In the genomic region with DNA sequence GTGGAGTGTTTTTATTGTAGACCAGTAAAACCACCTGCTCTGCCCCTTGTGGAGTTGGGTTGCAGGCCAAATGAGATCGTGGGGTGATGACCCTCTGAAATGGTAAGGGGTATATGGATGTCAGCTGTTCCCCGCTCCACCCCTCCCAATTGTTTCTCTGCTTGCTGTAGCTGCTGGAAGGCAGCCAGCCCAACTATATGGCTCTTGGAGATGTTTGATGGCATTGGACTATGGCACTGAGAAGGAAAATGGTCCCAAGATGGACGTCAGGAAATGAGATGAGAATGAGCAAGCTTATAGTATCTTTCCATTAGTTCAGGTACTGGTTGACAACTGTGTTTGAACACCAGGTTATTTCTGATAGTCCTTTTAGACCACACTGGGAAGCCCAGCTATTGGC, we compare ENCODE assay signal across 17 cellular contexts.
DNase-seq lines count a peak whose midpoint lies in the region; ATAC-seq, FAIRE-seq and TF ChIP-seq lines count a peak whose summit lies in the region.
"Had no signal": no experiment of that assay in that cellular context is flagged by ENCODE, and none has a peak within 500 bp of the region (broad histone marks: within the 10 kb centered on the region; RNA-seq: fewer than 3 reads in every experiment).

No MANE protein-coding gene starts in this region.

- no peaks in the 10 kb centered on the region for H3K9me3 ChIP-seq in small intestine (ENCODE audit: control insufficient read depth, low read depth)
- H3K9me3 ChIP-seq: SJCRH30 had no signal

- H3K27ac Mint-ChIP-seq in activated naive CD4-positive, alpha-beta T cell treated with anti-CD3 and anti-CD28 coated beads, Interleukin-2, amount 50 U/mL, for 24 hours: peak overlapping the region; percentile 36
- no peak overlapping the region for H3K27ac Mint-ChIP-seq in activated naive CD4-positive, alpha-beta T cell treated with anti-CD3 and anti-CD28 coated beads, Interleukin-2, amount 10 ng/mL, durations not matched to agents 7 days and 5 days
- H3K27ac Mint-ChIP-seq in activated T-helper 17 cell treated with anti-CD3 and anti-CD28 coated beads, Interleukin-2, amount 50 U/mL, for 72 hours: peak overlapping the region; percentile 24

- H3K27ac ChIP-seq in small intestine (ENCODE audit: low read depth in 1 of 2, low read length in 1 of 2): no peak overlapping the region
- H3K27ac ChIP-seq: SJCRH30 had no signal

- no peak for DNase-seq in activated naive CD4-positive, alpha-beta T cell treated with anti-CD3 and anti-CD28 coated beads, Interleukin-2, amount 10 ng/mL, durations not matched to agents 7 days and 5 days
- DNase-seq in GM12892 (ENCODE audit: insufficient read length) (no peak), small intestine (peak; percentile 58), NCI-H82 treated with DMSO at 0.1 percent for 48 hours (lab: John Stamatoyannopoulos, UW; ENCODE audit: unreplicated experiment) (no peak)
- DNase-seq in activated CD8-positive, alpha-beta memory T cell treated with anti-CD3 and anti-CD28 coated beads, Interleukin-2, amount 50 U/mL, for 4 hours: no peak
- DNase-seq: C1 segment of cervical spinal cord; COR-L47; KG1; NCI-H1048; NCI-H2081 treated with DMSO at 0.1 percent for 48 hours; NCI-H510A treated with DMSO at 0.1 percent for 48 hours; NK-92 treated with Interleukin-12 subunit alpha and Interleukin-12 subunit beta, amount 100 ng/mL, for 24 hours; OCI-M1; SJCRH30 had no signal

- FAIRE-seq in GM12892 (lab: Jason Lieb, UNC) (peak; percentile 42), small intestine (lab: Jason Lieb, UNC) (no peak)
- FAIRE-seq: H1 had no signal

- ATAC-seq in activated T-helper 17 cell treated with anti-CD3 and anti-CD28 coated beads, Interleukin-2, amount 50 U/mL, for 72 hours (replicated peaks): no peak

- 40 to 75% (median 55%) methylated on average over 3 of the region's 3 CpGs for WGBS in small intestine, 3 donors

- H3K4me1 Mint-ChIP-seq in activated naive CD4-positive, alpha-beta T cell treated with anti-CD3 and anti-CD28 coated beads, Interleukin-2, amount 50 U/mL, for 24 hours: peaks cover 48% of the 10 kb centered on the region
- peaks cover 30% of the 10 kb centered on the region for H3K4me1 Mint-ChIP-seq in activated naive CD4-positive, alpha-beta T cell treated with anti-CD3 and anti-CD28 coated beads, Interleukin-2, amount 10 ng/mL, durations not matched to agents 7 days and 5 days
- H3K4me1 Mint-ChIP-seq in activated T-helper 17 cell treated with anti-CD3 and anti-CD28 coated beads, Interleukin-2, amount 50 U/mL, for 72 hours: peaks cover 31% of the 10 kb centered on the region

- no peak overlapping the region for H3K4me3 Mint-ChIP-seq in activated naive CD4-positive, alpha-beta T cell treated with anti-CD3 and anti-CD28 coated beads, Interleukin-2, amount 50 U/mL, for 24 hours
- no peak overlapping the region for H3K4me3 Mint-ChIP-seq in activated naive CD4-positive, alpha-beta T cell treated with anti-CD3 and anti-CD28 coated beads, Interleukin-2, amount 10 ng/mL, durations not matched to agents 7 days and 5 days
- H3K4me3 Mint-ChIP-seq in activated T-helper 17 cell treated with anti-CD3 and anti-CD28 coated beads, Interleukin-2, amount 50 U/mL, for 72 hours: no peak overlapping the region

- H3K4me3 ChIP-seq in small intestine (ENCODE audit: low read depth in 1 of 2, low read length in 2 of 2): no peak overlapping the region
- H3K4me3 ChIP-seq: SJCRH30 had no signal

- H3K27me3 Mint-ChIP-seq in activated naive CD4-positive, alpha-beta T cell treated with anti-CD3 and anti-CD28 coated beads, Interleukin-2, amount 50 U/mL, for 24 hours: no peaks in the 10 kb centered on the region
- no peaks in the 10 kb centered on the region for H3K27me3 Mint-ChIP-seq in activated naive CD4-positive, alpha-beta T cell treated with anti-CD3 and anti-CD28 coated beads, Interleukin-2, amount 10 ng/mL, durations not matched to agents 7 days and 5 days
- no peaks in the 10 kb centered on the region for H3K27me3 Mint-ChIP-seq in activated T-helper 17 cell treated with anti-CD3 and anti-CD28 coated beads, Interleukin-2, amount 50 U/mL, for 72 hours

- H3K36me3 ChIP-seq in small intestine (ENCODE audit: control insufficient read depth in 2 of 2, insufficient read depth in 2 of 2, low read length in 2 of 2): peaks cover 0 to 5% of the 10 kb centered on the region in 2 donors
- H3K36me3 ChIP-seq: SJCRH30 had no signal

- peaks cover 31% of the 10 kb centered on the region for H3K36me3 Mint-ChIP-seq in activated naive CD4-positive, alpha-beta T cell treated with anti-CD3 and anti-CD28 coated beads, Interleukin-2, amount 50 U/mL, for 24 hours
- peaks cover 74% of the 10 kb centered on the region for H3K36me3 Mint-ChIP-seq in activated naive CD4-positive, alpha-beta T cell treated with anti-CD3 and anti-CD28 coated beads, Interleukin-2, amount 10 ng/mL, durations not matched to agents 7 days and 5 days
- H3K36me3 Mint-ChIP-seq in activated T-helper 17 cell treated with anti-CD3 and anti-CD28 coated beads, Interleukin-2, amount 50 U/mL, for 72 hours (ENCODE audit: low read depth): peaks cover 90% of the 10 kb centered on the region

- no peak for TF ChIP-seq POLR2A in GM12892 (IDR thresholded peaks at IDR 0.05; ENCODE audit: low read depth, low read length)

- H3K9me3 Mint-ChIP-seq in activated naive CD4-positive, alpha-beta T cell treated with anti-CD3 and anti-CD28 coated beads, Interleukin-2, amount 50 U/mL, for 24 hours: no peaks in the 10 kb centered on the region
- H3K9me3 Mint-ChIP-seq in activated naive CD4-positive, alpha-beta T cell treated with anti-CD3 and anti-CD28 coated beads, Interleukin-2, amount 10 ng/mL, durations not matched to agents 7 days and 5 days: no peaks in the 10 kb centered on the region
- H3K9me3 Mint-ChIP-seq in activated T-helper 17 cell treated with anti-CD3 and anti-CD28 coated beads, Interleukin-2, amount 50 U/mL, for 72 hours: no peaks in the 10 kb centered on the region

- CTCF ChIA-PET in activated naive CD4-positive, alpha-beta T cell treated with anti-CD3 and anti-CD28 coated beads, Interleukin-2, amount 10 ng/mL, durations not matched to agents 7 days and 5 days (lab: Charles Lee): interaction anchor here (1.2 kb wide), 1 partner anchor 28 kb away, joined by 4 read pairs; no protein-coding TSS in a partner anchor

- no peaks in the 10 kb centered on the region for H3K4me1 ChIP-seq in small intestine (ENCODE audit: control insufficient read depth in 2 of 2, insufficient read depth in 1 of 2, low read depth in 1 of 2, low read length in 1 of 2)
- H3K4me1 ChIP-seq: SJCRH30 had no signal

- H3K27me3 ChIP-seq in small intestine (ENCODE audit: control insufficient read depth in 2 of 2, insufficient read depth in 2 of 2, low read length in 2 of 2): no peaks in the 10 kb centered on the region
- H3K27me3 ChIP-seq: SJCRH30 had no signal
